In the genomic region with DNA sequence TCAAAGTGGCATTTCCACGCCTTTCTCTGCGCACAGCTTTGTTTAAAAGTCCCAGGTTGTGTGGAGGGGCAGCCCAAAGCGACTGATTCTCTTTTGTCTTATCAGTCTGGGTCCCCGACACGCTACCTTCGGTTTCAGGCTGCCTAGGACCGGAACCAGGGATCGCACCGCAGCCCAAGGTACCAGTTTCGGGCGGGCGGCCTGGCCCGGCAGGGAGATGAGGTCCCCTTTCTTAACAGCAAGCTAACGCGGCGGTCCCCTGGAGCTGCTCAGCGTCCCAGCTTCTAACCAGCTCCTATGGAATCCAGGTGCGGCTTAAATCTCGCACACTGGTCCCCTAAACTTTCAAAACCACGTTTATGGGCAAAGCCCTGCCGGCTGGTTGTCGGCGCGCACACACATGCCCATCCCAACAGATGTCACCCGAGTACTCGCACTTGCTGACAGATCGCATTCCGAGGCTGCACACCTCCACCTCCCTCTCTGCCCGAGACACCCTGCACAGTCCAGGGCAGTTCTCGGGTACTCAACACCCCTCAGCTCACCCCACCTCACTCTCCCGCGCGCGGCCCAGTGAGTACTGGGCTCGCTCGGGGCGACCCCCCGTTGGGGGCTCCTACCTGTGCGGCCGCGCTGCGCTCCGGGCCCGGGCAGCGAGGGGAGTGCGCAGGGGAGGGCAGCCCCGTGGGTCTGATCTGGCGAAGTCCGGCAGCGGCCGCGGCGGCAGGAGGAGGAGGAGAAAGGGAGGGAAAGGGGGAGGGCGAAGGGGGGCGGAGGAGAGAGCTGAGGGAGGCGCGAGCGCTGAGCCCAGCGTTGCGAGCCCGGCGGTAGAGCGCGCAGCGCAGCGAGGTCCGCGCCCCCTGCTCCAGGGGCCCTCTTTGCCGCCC, we compare ENCODE assay signal across 8 cellular contexts. TPM values are rescaled to one million over a fixed set of nuclear protein-coding genes. Genes with fewer than 3 reads are reported as not detected.
DNase-seq lines count a peak whose midpoint lies in the region; ATAC-seq and TF ChIP-seq lines count a peak whose summit lies in the region.
"Had no signal": no experiment of that assay in that cellular context is flagged by ENCODE, and none has a peak within 500 bp of the region (broad histone marks: within the 10 kb centered on the region; RNA-seq: fewer than 3 reads in every experiment).

A gene with protein sequence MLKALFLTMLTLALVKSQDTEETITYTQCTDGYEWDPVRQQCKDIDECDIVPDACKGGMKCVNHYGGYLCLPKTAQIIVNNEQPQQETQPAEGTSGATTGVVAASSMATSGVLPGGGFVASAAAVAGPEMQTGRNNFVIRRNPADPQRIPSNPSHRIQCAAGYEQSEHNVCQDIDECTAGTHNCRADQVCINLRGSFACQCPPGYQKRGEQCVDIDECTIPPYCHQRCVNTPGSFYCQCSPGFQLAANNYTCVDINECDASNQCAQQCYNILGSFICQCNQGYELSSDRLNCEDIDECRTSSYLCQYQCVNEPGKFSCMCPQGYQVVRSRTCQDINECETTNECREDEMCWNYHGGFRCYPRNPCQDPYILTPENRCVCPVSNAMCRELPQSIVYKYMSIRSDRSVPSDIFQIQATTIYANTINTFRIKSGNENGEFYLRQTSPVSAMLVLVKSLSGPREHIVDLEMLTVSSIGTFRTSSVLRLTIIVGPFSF (minus strand): TSS at position 692 of the 887 bp plus-strand sequence. CDS start 1,342 bp downstream, outside the sequence.

- H3K9me3 ChIP-seq in SK-N-MC (ENCODE audit: low read depth, low read length) = no peaks in the 10 kb centered on the region

- no peak within 1 kb of the TSS for H3K27ac Mint-ChIP-seq in nephron progenitor cell
- H3K27ac Mint-ChIP-seq: activated B cell treated with CpG ODN at 0.5 μM for 24 hours had no signal

- no peak within 1 kb of the TSS for H3K9ac ChIP-seq in SK-N-MC (ENCODE audit: insufficient read length)

- no peak for DNase-seq in SK-N-MC (ENCODE audit: low read depth, low spot score)
- DNase-seq in fibroblast of the aortic adventitia (ENCODE audit: low read depth) = peak; percentile 74
- peak; percentile 85 for DNase-seq in nephron progenitor cell
- DNase-seq in GM19240 (ENCODE audit: insufficient read length, low spot score) = no peak
- no peak for DNase-seq in SHP77 treated with DMSO at 0.1 percent for 48 hours (lab: John Stamatoyannopoulos, UW)
- DNase-seq: activated B cell treated with CpG ODN at 0.5 μM for 24 hours had no signal

- no peaks in the 10 kb centered on the region for H3K36me3 Mint-ChIP-seq in nephron progenitor cell (ENCODE audit: low read depth)

- H3K4me3 Mint-ChIP-seq in nephron progenitor cell = peak within 1 kb of the TSS; percentile 87
- H3K4me3 Mint-ChIP-seq: activated B cell treated with CpG ODN at 0.5 μM for 24 hours had no signal

- peak; percentile 66 for ATAC-seq in GM18868 (IDR thresholded peaks at IDR 0.05; ENCODE audit: unreplicated experiment)
- peak; percentile 60 for ATAC-seq in HG03354 (IDR thresholded peaks at IDR 0.05; ENCODE audit: poor library complexity, severe bottlenecking, unreplicated experiment)

- H3K27me3 Mint-ChIP-seq in nephron progenitor cell (ENCODE audit: low read depth, poor library complexity) = peaks cover 21% of the 10 kb centered on the region

- H3K27ac ChIP-seq in SK-N-MC = no peak within 1 kb of the TSS

- TF ChIP-seq CTCF in fibroblast of the aortic adventitia (IDR thresholded peaks at IDR 0.05; ENCODE audit: insufficient read depth, low read length) (no peak), nephron progenitor cell (IDR thresholded peaks at IDR 0.05) (no peak)

- H3K9me3 Mint-ChIP-seq in nephron progenitor cell = no peaks in the 10 kb centered on the region
- H3K9me3 Mint-ChIP-seq: activated B cell treated with CpG ODN at 0.5 μM for 24 hours had no signal

- peaks cover 10% of the 10 kb centered on the region for H3K4me1 Mint-ChIP-seq in nephron progenitor cell

- H3K4me3 ChIP-seq in SK-N-MC (peak within 1 kb of the TSS; percentile 40), fibroblast of the aortic adventitia (ENCODE audit: low read depth, low read length) (peak within 1 kb of the TSS; percentile 95)

- no peaks in the 10 kb centered on the region for H3K36me3 ChIP-seq in SK-N-MC (ENCODE audit: insufficient read depth, low read length)

RNA-seq across cellular contexts. Expression of the gene that starts here (rescaled TPM):
- 652 and 1,009 TPM in 2 replicates for total RNA-seq in fibroblast of the aortic adventitia (ENCODE audit: low replicate concordance)
- total RNA-seq: activated B cell treated with CpG ODN at 0.5 μM for 24 hours had no signal

Comparison
In these comparisons a context has a peak if more than half of its experiments do, and no peak if none do; other contexts are left out.
1. DNase-seq: peak in fibroblast of the aortic adventitia (single experiment) and nephron progenitor cell (single experiment); none in SK-N-MC (single experiment), GM19240 (single experiment) and SHP77 treated with DMSO at 0.1 percent for 48 hours (single experiment).